21 cellular contexts compared by ENCODE assay signal in genomic region chr16:90010676-90011075, GRCh38. TPM values are rescaled to one million over a fixed set of nuclear protein-coding genes. Genes with fewer than 3 reads are reported as not detected.
DNase-seq lines count a peak whose midpoint lies in the region; TF ChIP-seq lines count a peak whose summit lies in the region.
"Had no signal": no experiment of that assay in that cellular context is flagged by ENCODE, and none has a peak within 500 bp of the region (broad histone marks: within the 10 kb centered on the region; RNA-seq: fewer than 3 reads in every experiment).

No MANE protein-coding gene starts in this region.

- peaks cover 50% of the 10 kb centered on the region for H3K27me3 ChIP-seq in BLaER1
- H3K27me3 ChIP-seq in iPS-15b (ENCODE audit: control insufficient read depth, insufficient read depth, low read length) = no peaks in the 10 kb centered on the region
- H3K27me3 ChIP-seq in skeletal muscle tissue (ENCODE audit: control insufficient read depth in 3 of 3, insufficient read depth in 3 of 3, low read length in 3 of 3) = no peaks in the 10 kb centered on the region
- H3K27me3 ChIP-seq in suprapubic skin = no peaks in the 10 kb centered on the region
- H3K27me3 ChIP-seq: SJSA1 had no signal

- H3K27me3 Mint-ChIP-seq in MCF 10A (ENCODE audit: insufficient read depth, unreplicated experiment) = no peaks in the 10 kb centered on the region

- no peak overlapping the region for H3K27ac Mint-ChIP-seq in MCF 10A (ENCODE audit: low read depth, unreplicated experiment)
- H3K27ac Mint-ChIP-seq: H9, HFFc6 had no signal

- no peak overlapping the region for H3K4me3 Mint-ChIP-seq in MCF 10A (ENCODE audit: unreplicated experiment)
- H3K4me3 Mint-ChIP-seq: H9, HFFc6 had no signal

- H3K36me3 ChIP-seq in BLaER1 = no peaks in the 10 kb centered on the region
- H3K36me3 ChIP-seq in HEK293 (ENCODE audit: control insufficient read depth in 2 of 2, insufficient read depth in 1 of 2, low read length in 2 of 2) = peaks cover 0 to 13% of the 10 kb centered on the region in 2 experiments; a peak in 2 of 3 replicates
- peaks cover 7% of the 10 kb centered on the region for H3K36me3 ChIP-seq in iPS-15b (ENCODE audit: control insufficient read depth, insufficient read depth, low read length)
- H3K36me3 ChIP-seq in skeletal muscle tissue (ENCODE audit: control insufficient read depth in 3 of 3, insufficient read depth in 3 of 3, low read length in 3 of 3) = peaks cover 0 to 3% (median 0%) of the 10 kb centered on the region in 3 donors
- H3K36me3 ChIP-seq in suprapubic skin = no peaks in the 10 kb centered on the region
- H3K36me3 ChIP-seq: SJSA1 had no signal

- no peak for TF ChIP-seq EP300 in suprapubic skin (IDR thresholded peaks at IDR 0.05)

- BruUV-seq in MCF 10A (replicated peaks; lab: Mats Ljungman, UMichigan) = no TSS peak

- H3K27ac ChIP-seq in BLaER1 (no peak overlapping the region), HEK293 (ENCODE audit: extremely low read depth, low read depth, low read length) (no peak overlapping the region), skeletal muscle tissue (ENCODE audit: low read depth, low read length) (peak overlapping the region; percentile 85), suprapubic skin (no peak overlapping the region)
- H3K27ac ChIP-seq: GM23248, SJSA1 had no signal

- H3K4me3 ChIP-seq in BLaER1 (no peak overlapping the region), HEK293 (ENCODE audit: low read depth, low read length) (no peak overlapping the region), iPS-15b (ENCODE audit: low read depth, low read length) (no peak overlapping the region), skeletal muscle tissue (ENCODE audit: low read length in 3 of 3) (no peak overlapping the region), suprapubic skin (no peak overlapping the region)
- H3K4me3 ChIP-seq: GM23248, SJSA1 had no signal

- no peaks in the 10 kb centered on the region for H3K9me3 ChIP-seq in BLaER1
- no peaks in the 10 kb centered on the region for H3K9me3 ChIP-seq in HEK293 (ENCODE audit: control insufficient read depth, insufficient read depth, low read depth, low read length)
- H3K9me3 ChIP-seq in iPS-15b (ENCODE audit: control insufficient read depth, insufficient read depth, low read length) = no peaks in the 10 kb centered on the region
- no peaks in the 10 kb centered on the region for H3K9me3 ChIP-seq in skeletal muscle tissue (ENCODE audit: control insufficient read depth in 3 of 3, low read length in 3 of 3)
- no peaks in the 10 kb centered on the region for H3K9me3 ChIP-seq in suprapubic skin
- H3K9me3 ChIP-seq: SJSA1 had no signal

- intact Hi-C loops in MCF 10A (cut with micrococcal nuclease) = no loop called here

- POLR2A ChIA-PET in HEK293 (lab: Yijun Ruan, JAX) = interaction anchor here (0.7 kb wide), 1 partner anchor 35 kb away, joined by 4 read pairs; no protein-coding TSS in a partner anchor
- POLR2A ChIA-PET in MCF 10A (lab: Yijun Ruan, JAX) = interaction anchor here (0.6 kb wide), 1 partner anchor 68 kb away, joined by 3 read pairs; no protein-coding TSS in a partner anchor

- no peak for TF ChIP-seq CTCF in HEK293 (tag by site-specific recombination; IDR thresholded peaks at IDR 0.05)
- TF ChIP-seq CTCF in suprapubic skin (IDR thresholded peaks at IDR 0.05) = no peak
- no peak for TF ChIP-seq CTCF in MCF 10A (IDR thresholded peaks at IDR 0.05; ENCODE audit: unreplicated experiment)

- peaks cover 65% of the 10 kb centered on the region for H3K4me1 ChIP-seq in BLaER1
- H3K4me1 ChIP-seq in HEK293 (ENCODE audit: control insufficient read depth, insufficient read depth, low read length) = no peaks in the 10 kb centered on the region
- no peaks in the 10 kb centered on the region for H3K4me1 ChIP-seq in iPS-15b (ENCODE audit: control insufficient read depth, insufficient read depth, low read length)
- H3K4me1 ChIP-seq in skeletal muscle tissue (ENCODE audit: control insufficient read depth in 3 of 3, insufficient read depth in 3 of 3, low read length in 3 of 3) = peaks cover 19 to 24% (median 21%) of the 10 kb centered on the region in 3 donors
- no peaks in the 10 kb centered on the region for H3K4me1 ChIP-seq in suprapubic skin
- H3K4me1 ChIP-seq: SJSA1 had no signal

- H3K9ac ChIP-seq in BLaER1 (no peak overlapping the region), iPS-15b (ENCODE audit: low read depth, low read length) (peak overlapping the region; percentile 32), skeletal muscle tissue (ENCODE audit: low read depth in 1 of 3, low read length in 3 of 3) (peak overlapping the region; percentile 56 to 82 (median 57))
- H3K9ac ChIP-seq: GM23248 had no signal

- H3K4me2 ChIP-seq in BLaER1 = peak overlapping the region; percentile 71

- TF ChIP-seq POLR2A in suprapubic skin (IDR thresholded peaks at IDR 0.05) = no peak

- H3K36me3 Mint-ChIP-seq in MCF 10A (ENCODE audit: insufficient read depth, unreplicated experiment) = no peaks in the 10 kb centered on the region
- H3K36me3 Mint-ChIP-seq: CD4-positive, CD25-positive, alpha-beta regulatory T cell had no signal

- WGBS in suprapubic skin = 82% methylated on average over 6 of the region's 8 CpGs

- CTCF ChIA-PET in HEK293 (lab: Yijun Ruan, JAX) (no interaction called here), MCF 10A (lab: Yijun Ruan, JAX) (no interaction called here)

- H3K9me3 Mint-ChIP-seq in MCF 10A (ENCODE audit: unreplicated experiment) = no peaks in the 10 kb centered on the region
- H3K9me3 Mint-ChIP-seq: CD4-positive, CD25-positive, alpha-beta regulatory T cell; H9; HFFc6 had no signal

- peaks cover 76% of the 10 kb centered on the region for H4K20me1 ChIP-seq in BLaER1

- DNase-seq in foreskin melanocyte (no peak), suprapubic skin (ENCODE audit: low spot score in 2 of 2) (no peak), MCF 10A (ENCODE audit: unreplicated experiment) (no peak)
- DNase-seq: CD4-positive, CD25-positive, alpha-beta regulatory T cell; GM23248; H9; HFFc6; KBM-7; MM.1S; NCI-H1048; NCI-H1417; NCI-H1694; NCI-H2029 treated with DMSO at 0.1 percent for 48 hours; NCI-H526 treated with DMSO at 0.1 percent for 48 hours; Right ventricle myocardium superior; RPMI8226 had no signal

- H3K4me1 Mint-ChIP-seq in MCF 10A (ENCODE audit: insufficient read depth, unreplicated experiment) = no peaks in the 10 kb centered on the region
- H3K4me1 Mint-ChIP-seq: H9 had no signal

TF ChIP-seq in HEK293, 187 proteins besides CTCF, POLR2A, EP300 and RAD21:
- TF ChIP-seq ZFHX2 (tag by site-specific recombination; conservative IDR thresholded peaks at IDR 0.05) (no peak), GLIS1 (tag by site-specific recombination; IDR thresholded peaks at IDR 0.05) (0 out of 2 replicates have a peak, but pooled peaks have one; percentile 10)

RNA-seq across cellular contexts. Expression of gene DBNDD1, which starts 8.6 kb away (rescaled TPM):
- total RNA-seq in skeletal muscle tissue (3.1 TPM), suprapubic skin (1 to 10 TPM; 1.2 to 7.5 (median 4.5) TPM), MCF 10A (2022) (3.5 TPM in 2 replicates)
